Comparison of ENCODE assay signal across 16 cellular contexts in the genomic region with DNA sequence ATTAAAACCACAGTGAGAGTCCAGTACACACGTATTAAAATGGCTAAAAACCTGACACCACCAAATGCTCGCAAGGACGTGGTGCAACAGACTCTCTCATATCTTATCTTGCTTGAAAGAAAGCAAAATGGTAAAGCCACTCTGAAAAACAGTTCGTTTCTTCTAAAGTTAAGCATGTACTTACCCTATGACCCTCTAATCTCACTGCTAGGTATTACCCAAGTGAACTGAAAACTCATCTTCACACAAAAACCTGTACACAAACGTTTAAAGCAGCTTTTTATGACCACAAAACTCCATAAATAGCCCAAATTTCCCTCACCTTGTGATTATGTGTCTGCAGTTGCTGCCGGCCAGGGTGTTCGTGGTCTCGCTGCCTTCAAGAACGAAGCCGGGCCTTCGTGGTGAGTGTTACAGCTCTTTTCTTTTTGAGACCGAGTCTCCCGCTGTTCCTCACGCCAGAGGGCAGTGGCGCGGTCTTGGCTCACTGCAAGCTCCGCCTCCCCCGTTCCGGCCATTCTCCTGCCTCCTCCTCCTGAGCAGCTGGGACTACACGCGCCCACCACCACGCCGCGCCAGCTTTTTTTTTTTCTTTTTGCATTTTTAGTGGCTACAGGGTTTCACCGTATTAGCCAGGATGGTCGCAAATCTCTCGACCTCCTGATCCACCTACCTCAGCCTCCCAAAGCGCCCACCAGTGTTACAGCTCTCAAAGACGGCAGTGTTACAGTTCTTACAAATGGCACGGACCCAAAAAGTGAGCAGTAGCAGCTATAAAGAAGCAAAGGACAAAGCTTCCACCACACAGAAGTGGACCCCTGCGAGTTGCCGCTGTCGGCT.
DNase-seq lines count a peak whose midpoint lies in the region; ATAC-seq and TF ChIP-seq lines count a peak whose summit lies in the region.
"Had no signal": no experiment of that assay in that cellular context is flagged by ENCODE, and none has a peak within 500 bp of the region (broad histone marks: within the 10 kb centered on the region; RNA-seq: fewer than 3 reads in every experiment).

No MANE protein-coding gene starts in this region.

- peak; percentile 68 for DNase-seq in BE2C
- peak; percentile 74 for DNase-seq in LNCaP clone FGC (ENCODE audit: low read depth)
- DNase-seq in ecto neural progenitor cell (ENCODE audit: low spot score) = peak; percentile 90
- peak; percentile 45 to 77 for DNase-seq in mesothelial cell of epicardium (ENCODE audit: low spot score in 2 of 2, unreplicated experiment in 2 of 2)
- no peak for DNase-seq in SK-N-SH
- no peak for DNase-seq in EL
- DNase-seq: activated CD4-positive, alpha-beta T cell treated with anti-CD3 and anti-CD28 coated beads, Interleukin-2, amount 50 U/mL, for 48 hours; activated naive CD4-positive, alpha-beta T cell; MM.1S; NCI-H2171 treated with DMSO at 0.1 percent for 48 hours; occipital lobe; RPMI8226; stimulated activated CD4-positive, alpha-beta T cell treated with anti-CD3 and anti-CD28 coated beads, Interleukin-15, amount 100 ng/mL, for 24 hours; transverse colon had no signal

- TF ChIP-seq RAD21 in SK-N-SH (IDR thresholded peaks at IDR 0.05; ENCODE audit: low read length) = no peak

- no peaks in the 10 kb centered on the region for H3K9me2 ChIP-seq in SK-N-SH

- ATAC-seq in GM21360 (IDR thresholded peaks at IDR 0.05; ENCODE audit: unreplicated experiment) (no peak), HG02840 (IDR thresholded peaks at IDR 0.05; ENCODE audit: low FRiP score, unreplicated experiment) (no peak)

- H3K9me3 ChIP-seq in BE2C (no peaks in the 10 kb centered on the region), SK-N-SH (no peaks in the 10 kb centered on the region)
- H3K9me3 ChIP-seq: transverse colon had no signal

- no peaks in the 10 kb centered on the region; the same call in 1 of the 2 replicates for H3K27me3 ChIP-seq in BE2C
- H3K27me3 ChIP-seq in SK-N-SH (ENCODE audit: insufficient read depth) = no peaks in the 10 kb centered on the region
- H3K27me3 ChIP-seq: transverse colon had no signal

- H3K4me1 Mint-ChIP-seq in mesothelial cell of epicardium = peaks cover 5% of the 10 kb centered on the region

- no peaks in the 10 kb centered on the region for H3K36me3 ChIP-seq in BE2C
- no peaks in the 10 kb centered on the region for H3K36me3 ChIP-seq in SK-N-SH (replicated peaks in 1 of 2; ENCODE audit: control insufficient read depth in 1 of 2, insufficient read depth in 2 of 2, low read length in 1 of 2)
- H3K36me3 ChIP-seq: transverse colon had no signal

- no peak overlapping the region for H2AFZ ChIP-seq in SK-N-SH (ENCODE audit: low read depth)

- H3K79me2 ChIP-seq in SK-N-SH (ENCODE audit: insufficient read depth) = no peaks in the 10 kb centered on the region

- H3K27ac ChIP-seq in SK-N-SH (ENCODE audit: low read depth in 2 of 2, low read length in 1 of 2) = no peak overlapping the region
- H3K27ac ChIP-seq: transverse colon had no signal

- H3K36me3 Mint-ChIP-seq in mesothelial cell of epicardium = no peaks in the 10 kb centered on the region

- H4K20me1 ChIP-seq in SK-N-SH (ENCODE audit: insufficient read depth) = no peaks in the 10 kb centered on the region

- TF ChIP-seq EP300 in SK-N-SH (IDR thresholded peaks at IDR 0.05; ENCODE audit: borderline replicate concordance in 1 of 2, low read depth in 1 of 2, low read length in 1 of 2) = no peak

- no peak overlapping the region for H3K4me2 ChIP-seq in SK-N-SH

- TF ChIP-seq CTCF in BE2C (IDR thresholded peaks at IDR 0.05; ENCODE audit: low read depth, low read length) (peak; percentile 51), LNCaP clone FGC (IDR thresholded peaks at IDR 0.05; ENCODE audit: control insufficient read depth, extremely low read depth, insufficient read depth) (peak; percentile 83), mesothelial cell of epicardium (IDR thresholded peaks at IDR 0.05; ENCODE audit: unreplicated experiment) (no peak), SK-N-SH (IDR thresholded peaks at IDR 0.05) (no peak)

- CTCF ChIA-PET in SK-N-SH (lab: Yijun Ruan, JAX) = interaction anchor here (0.6 to 1.4 kb wide), 3 partner anchors 11 to 332 kb away, joined by 3 read pairs; no protein-coding TSS in a partner anchor

- H3K4me3 Mint-ChIP-seq in mesothelial cell of epicardium = peak overlapping the region; percentile 77

- H3K27me3 Mint-ChIP-seq in mesothelial cell of epicardium (ENCODE audit: low read depth) = no peaks in the 10 kb centered on the region

- peak overlapping the region; percentile 37 for H3K27ac Mint-ChIP-seq in mesothelial cell of epicardium

- H3K9ac ChIP-seq in SK-N-SH = no peak overlapping the region

- H3K4me3 ChIP-seq in BE2C (ENCODE audit: low read depth, low read length) (peak overlapping the region; percentile 41), LNCaP clone FGC (ENCODE audit: low read depth, low read length) (peak overlapping the region; percentile 50), SK-N-SH (ENCODE audit: low read depth in 2 of 2, low read length in 1 of 2) (no peak overlapping the region)
- H3K4me3 ChIP-seq: transverse colon had no signal

- no peaks in the 10 kb centered on the region for H3K9me3 Mint-ChIP-seq in mesothelial cell of epicardium

- no peaks in the 10 kb centered on the region for H3F3A ChIP-seq in SK-N-SH (replicated peaks; ENCODE audit: insufficient read depth)

- WGBS in SK-N-SH (ENCODE audit: low lambda C conversion rate) = 70% methylated on average over 33 of the region's 33 CpGs

- no peaks in the 10 kb centered on the region for H3K4me1 ChIP-seq in BE2C
- no peaks in the 10 kb centered on the region for H3K4me1 ChIP-seq in SK-N-SH (ENCODE audit: control insufficient read depth in 1 of 2, insufficient read depth in 2 of 2, low read depth in 1 of 2, low read length in 1 of 2)
- H3K4me1 ChIP-seq: transverse colon had no signal

- POLR2A ChIA-PET in SK-N-SH (lab: Yijun Ruan, JAX) = interaction anchor here (1.0 kb wide), 1 partner anchor 14 kb away, joined by 3 read pairs; no protein-coding TSS in a partner anchor

TF ChIP-seq in SK-N-SH, 30 proteins besides CTCF, POLR2A, EP300 and RAD21 (continues in another document):
- TF ChIP-seq RXRA (IDR thresholded peaks at IDR 0.05; ENCODE audit: borderline replicate concordance, low read depth) (no peak), POLR2AphosphoS5 (IDR thresholded peaks at IDR 0.05; ENCODE audit: low read depth, low read length) (no peak), TCF12 (IDR thresholded peaks at IDR 0.05) (no peak), SIN3A (IDR thresholded peaks at IDR 0.05; ENCODE audit: borderline replicate concordance, low read depth, low read length) (no peak), FOXJ3 (CRISPR knock-in tag; IDR thresholded peaks at IDR 0.05) (no peak), YY1 (IDR thresholded peaks at IDR 0.05; ENCODE audit: low read depth) (no peak), NFIC (IDR thresholded peaks at IDR 0.05; ENCODE audit: borderline replicate concordance) (no peak), GABPA (IDR thresholded peaks at IDR 0.05; ENCODE audit: low read depth) (no peak), TAF1 (IDR thresholded peaks at IDR 0.05; ENCODE audit: borderline replicate concordance, low read depth, low read length) (no peak), FOXM1 (IDR thresholded peaks at IDR 0.05; ENCODE audit: low read depth) (no peak)
- TF ChIP-seq, protein P1, sequence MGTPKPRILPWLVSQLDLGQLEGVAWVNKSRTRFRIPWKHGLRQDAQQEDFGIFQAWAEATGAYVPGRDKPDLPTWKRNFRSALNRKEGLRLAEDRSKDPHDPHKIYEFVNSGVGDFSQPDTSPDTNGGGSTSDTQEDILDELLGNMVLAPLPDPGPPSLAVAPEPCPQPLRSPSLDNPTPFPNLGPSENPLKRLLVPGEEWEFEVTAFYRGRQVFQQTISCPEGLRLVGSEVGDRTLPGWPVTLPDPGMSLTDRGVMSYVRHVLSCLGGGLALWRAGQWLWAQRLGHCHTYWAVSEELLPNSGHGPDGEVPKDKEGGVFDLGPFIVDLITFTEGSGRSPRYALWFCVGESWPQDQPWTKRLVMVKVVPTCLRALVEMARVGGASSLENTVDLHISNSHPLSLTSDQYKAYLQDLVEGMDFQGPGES (IDR thresholded peaks at IDR 0.05; ENCODE audit: low read depth, low read length) = no peak
- TF ChIP-seq, protein P2, sequence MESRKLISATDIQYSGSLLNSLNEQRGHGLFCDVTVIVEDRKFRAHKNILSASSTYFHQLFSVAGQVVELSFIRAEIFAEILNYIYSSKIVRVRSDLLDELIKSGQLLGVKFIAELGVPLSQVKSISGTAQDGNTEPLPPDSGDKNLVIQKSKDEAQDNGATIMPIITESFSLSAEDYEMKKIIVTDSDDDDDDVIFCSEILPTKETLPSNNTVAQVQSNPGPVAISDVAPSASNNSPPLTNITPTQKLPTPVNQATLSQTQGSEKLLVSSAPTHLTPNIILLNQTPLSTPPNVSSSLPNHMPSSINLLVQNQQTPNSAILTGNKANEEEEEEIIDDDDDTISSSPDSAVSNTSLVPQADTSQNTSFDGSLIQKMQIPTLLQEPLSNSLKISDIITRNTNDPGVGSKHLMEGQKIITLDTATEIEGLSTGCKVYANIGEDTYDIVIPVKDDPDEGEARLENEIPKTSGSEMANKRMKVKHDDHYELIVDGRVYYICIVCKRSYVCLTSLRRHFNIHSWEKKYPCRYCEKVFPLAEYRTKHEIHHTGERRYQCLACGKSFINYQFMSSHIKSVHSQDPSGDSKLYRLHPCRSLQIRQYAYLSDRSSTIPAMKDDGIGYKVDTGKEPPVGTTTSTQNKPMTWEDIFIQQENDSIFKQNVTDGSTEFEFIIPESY (IDR thresholded peaks at IDR 0.05; ENCODE audit: borderline replicate concordance, low read depth) = no peak
- TF ChIP-seq, protein P3, sequence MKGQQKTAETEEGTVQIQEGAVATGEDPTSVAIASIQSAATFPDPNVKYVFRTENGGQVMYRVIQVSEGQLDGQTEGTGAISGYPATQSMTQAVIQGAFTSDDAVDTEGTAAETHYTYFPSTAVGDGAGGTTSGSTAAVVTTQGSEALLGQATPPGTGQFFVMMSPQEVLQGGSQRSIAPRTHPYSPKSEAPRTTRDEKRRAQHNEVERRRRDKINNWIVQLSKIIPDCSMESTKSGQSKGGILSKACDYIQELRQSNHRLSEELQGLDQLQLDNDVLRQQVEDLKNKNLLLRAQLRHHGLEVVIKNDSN (IDR thresholded peaks at IDR 0.05; ENCODE audit: borderline replicate concordance, low read depth) = no peak

Comparison
In these comparisons a context has a peak if more than half of its experiments do, and no peak if none do; other contexts are left out.
1. DNase-seq: peak in BE2C (single experiment), LNCaP clone FGC (single experiment), ecto neural progenitor cell (single experiment) and mesothelial cell of epicardium (2 of 2); none in SK-N-SH (single experiment) and EL (single experiment).
2. H3K4me3 ChIP-seq: peak in BE2C (single experiment) and LNCaP clone FGC (single experiment); none in SK-N-SH (0 of 2).
3. CTCF ChIP-seq: peak in BE2C (single experiment) and LNCaP clone FGC (single experiment); none in mesothelial cell of epicardium (single experiment) and SK-N-SH (single experiment).